Comparison of ENCODE assay signal across 8 cellular contexts in genomic region chr2:45643095-45643494, GRCh38. TPM values are rescaled to one million over a fixed set of nuclear protein-coding genes. Genes with fewer than 3 reads are reported as not detected.
DNase-seq lines count a peak whose midpoint lies in the region; ATAC-seq and TF ChIP-seq lines count a peak whose summit lies in the region.

No MANE protein-coding gene starts in this region.

- peak overlapping the region; percentile 51 to 71 (median 60) for H3K4me3 ChIP-seq in adrenal gland
- peak overlapping the region; percentile 47 to 49 for H3K4me3 ChIP-seq in left lung
- H3K4me3 ChIP-seq in upper lobe of right lung: peak overlapping the region; percentile 58

- H3K36me3 ChIP-seq in adrenal gland (replicated peaks in 1 of 2) (no peaks in the 10 kb centered on the region), left lung (no peaks in the 10 kb centered on the region), upper lobe of right lung (no peaks in the 10 kb centered on the region)

- no peak for DNase-seq in activated T-cell treated with anti-CD3 and anti-CD28 coated beads, Interleukin-2, amount 50 U/mL, for 72 hours
- DNase-seq in activated T-cell treated with anti-CD3 and anti-CD28 coated beads, Interleukin-2, amount 50 U/mL, for 48 hours: no peak
- DNase-seq in adrenal gland: peak in 1 of 7 donors; percentile 17
- peak in 1 of 2 donors; percentile 40 for DNase-seq in left lung
- DNase-seq in upper lobe of right lung: no peak
- DNase-seq in NCI-H69 (lab: John Stamatoyannopoulos, UW): no peak
- DNase-seq in SKM-1 (lab: John Stamatoyannopoulos, UW; ENCODE audit: unreplicated experiment): no peak
- no peak for DNase-seq in stimulated activated CD4-positive, alpha-beta T cell treated with anti-CD3 and anti-CD28 coated beads, Interleukin-2, amount 100 ng/mL, for 24 hours

- ATAC-seq in activated T-cell treated with anti-CD3 and anti-CD28 coated beads, Interleukin-2, amount 50 U/mL, for 72 hours (replicated peaks in 1 of 2): peak; percentile 21
- ATAC-seq in left lung (peak; percentile 50), upper lobe of right lung (peak; percentile 6)

- TF ChIP-seq CTCF in adrenal gland (IDR thresholded peaks at IDR 0.05): no peak
- TF ChIP-seq CTCF in left lung (IDR thresholded peaks at IDR 0.05): no peak
- no peak for TF ChIP-seq CTCF in upper lobe of right lung (IDR thresholded peaks at IDR 0.05)

- H3K27me3 Mint-ChIP-seq in activated T-cell treated with anti-CD3 and anti-CD28 coated beads, Interleukin-2, amount 50 U/mL, for 72 hours (ENCODE audit: low read depth): peaks cover 52% of the 10 kb centered on the region

- H3K4me1 ChIP-seq in adrenal gland (replicated peaks in 1 of 2) (peaks cover 0 to 13% of the 10 kb centered on the region in 2 donors), left lung (peaks cover 0 to 14% of the 10 kb centered on the region in 2 donors), upper lobe of right lung (no peaks in the 10 kb centered on the region)

- no peaks in the 10 kb centered on the region for H3K9me3 ChIP-seq in adrenal gland (replicated peaks in 1 of 3)
- H3K9me3 ChIP-seq in left lung: no peaks in the 10 kb centered on the region
- H3K9me3 ChIP-seq in upper lobe of right lung: no peaks in the 10 kb centered on the region

- peak overlapping the region in 1 of 5 donors; percentile 43 for H3K27ac ChIP-seq in adrenal gland
- peak overlapping the region in 1 of 2 donors; percentile 43 for H3K27ac ChIP-seq in left lung
- no peak overlapping the region for H3K27ac ChIP-seq in upper lobe of right lung

- peaks cover 11% of the 10 kb centered on the region for H3K4me1 Mint-ChIP-seq in activated T-cell treated with anti-CD3 and anti-CD28 coated beads, Interleukin-2, amount 50 U/mL, for 72 hours (ENCODE audit: low read depth)

- WGBS in adrenal gland, 4 donors: 19 to 29% (median 22%) methylated on average over 11 of the region's 11 CpGs

- intact Hi-C loops in adrenal gland (cut with DNase I): loop anchor here (2.0 to 5.0 kb wide), 2 partner anchors 134 to 138 kb away; no protein-coding TSS in a partner anchor
- intact Hi-C loops in left lung (cut with DNase I): loop anchor here (5.0 to 10.0 kb wide), 3 partner anchors 134 to 294 kb away; no protein-coding TSS in a partner anchor
- intact Hi-C loops in upper lobe of right lung (cut with DNase I): loop anchor here (5.0 kb wide), 1 partner anchor 284 kb away; no protein-coding TSS in a partner anchor

- H3K9me3 Mint-ChIP-seq in activated T-cell treated with anti-CD3 and anti-CD28 coated beads, Interleukin-2, amount 50 U/mL, for 72 hours: no peaks in the 10 kb centered on the region

- H3K27me3 ChIP-seq in adrenal gland (no peaks in the 10 kb centered on the region), left lung (peaks cover 0 to 14% of the 10 kb centered on the region in 2 donors), upper lobe of right lung (no peaks in the 10 kb centered on the region)

- H3K4me3 Mint-ChIP-seq in activated T-cell treated with anti-CD3 and anti-CD28 coated beads, Interleukin-2, amount 50 U/mL, for 72 hours: peak overlapping the region; percentile 84

- no peaks in the 10 kb centered on the region for H3K36me3 Mint-ChIP-seq in activated T-cell treated with anti-CD3 and anti-CD28 coated beads, Interleukin-2, amount 50 U/mL, for 72 hours (ENCODE audit: insufficient read depth in 2 of 2)

- H3K27ac Mint-ChIP-seq in activated T-cell treated with anti-CD3 and anti-CD28 coated beads, Interleukin-2, amount 50 U/mL, for 72 hours: no peak overlapping the region

- TF ChIP-seq POLR2A in adrenal gland (IDR thresholded peaks at IDR 0.05): no peak

RNA-seq across cellular contexts. Expression of gene PRKCE, which starts 8.4 kb away (rescaled TPM):
- total RNA-seq in activated T-cell treated with anti-CD3 and anti-CD28 coated beads, Interleukin-2, amount 50 U/mL, for 72 hours: 10 to 100 TPM; 19.3 to 35.3 TPM
- 10 to 100 TPM in 5 of 8 donors, 1 to 10 TPM in 3; 4.4 to 19.2 (median 12.0) TPM for total RNA-seq in adrenal gland
- 1 to 10 TPM; 1.9 to 6.7 (median 4.9) TPM for polyA plus RNA-seq in adrenal gland
- total RNA-seq in left lung: 10 to 100 TPM; 43.8 to 56.9 TPM
- 65.6 TPM for total RNA-seq in upper lobe of right lung

RNA-seq across cellular contexts. Expression of gene SRBD1, which starts 32.0 kb away (rescaled TPM):
- total RNA-seq in activated T-cell treated with anti-CD3 and anti-CD28 coated beads, Interleukin-2, amount 50 U/mL, for 72 hours: 10 to 100 TPM; 19.0 to 20.3 TPM
- total RNA-seq in adrenal gland (10 to 100 TPM in 7 of 8 donors, 1 to 10 TPM in 1; 6.8 to 21.6 (median 13.8) TPM), left lung (10 to 100 TPM; 13.4 to 18.2 TPM), upper lobe of right lung (19.2 TPM)
- 10 to 100 TPM in 1 of 3 donors, 1 to 10 TPM in 2; 2.7 to 18.3 (median 3.0) TPM for polyA plus RNA-seq in adrenal gland
